ENCODE assay signal across 11 cellular contexts in genomic region chr9:72843525-72844439, GRCh38.
DNase-seq lines count a peak whose midpoint lies in the region; ATAC-seq and TF ChIP-seq lines count a peak whose summit lies in the region.
"Had no signal": no experiment of that assay in that cellular context is flagged by ENCODE, and none has a peak within 500 bp of the region (broad histone marks: within the 10 kb centered on the region; RNA-seq: fewer than 3 reads in every experiment).

No MANE protein-coding gene starts in this region.

- no peaks in the 10 kb centered on the region for H4K20me1 ChIP-seq in GM23248 (ENCODE audit: insufficient read depth)

- H3K9me3 ChIP-seq in GM23248 (ENCODE audit: low read depth) = peaks cover 4% of the 10 kb centered on the region

- POLR2A ChIA-PET in HEK293T (lab: Yijun Ruan, JAX) = no interaction called here

- no peaks in the 10 kb centered on the region for H3K36me3 ChIP-seq in GM23248 (ENCODE audit: low read depth)

- in situ Hi-C loops in GM23248 (cut with MboI) = no loop called here

- H3K27ac ChIP-seq in VCaP (peak overlapping the region; percentile 11; the same call in 1 of the 2 replicates), GM23248 (no peak overlapping the region)

- no peaks in the 10 kb centered on the region for H3K27me3 ChIP-seq in GM23248 (replicated peaks; ENCODE audit: insufficient read depth)

- DNase-seq in AG10803 (ENCODE audit: low read depth) (no peak), HEK293T (ENCODE audit: extremely low spot score) (peak; percentile 32), islet precursor cell (peak; percentile 66), AG20443 (ENCODE audit: low spot score) (no peak), GM23248 (no peak)
- no peak for DNase-seq in activated CD4-positive, CD25-positive, alpha-beta regulatory T cell treated with anti-CD3 and anti-CD28 coated beads, Interleukin-2, amount 50 U/mL, for 72 hours
- DNase-seq: activated naive CD4-positive, alpha-beta T cell treated with anti-CD3 and anti-CD28 coated beads, Interleukin-2, amount 10 ng/mL, durations not matched to agents 7 days and 5 days; C1 segment of cervical spinal cord had no signal

- no peak overlapping the region for H3K4me2 ChIP-seq in GM23248 (ENCODE audit: unreplicated experiment)

- H2AFZ ChIP-seq in GM23248 = no peak overlapping the region

- no peaks in the 10 kb centered on the region for H3K9me2 ChIP-seq in GM23248 (ENCODE audit: insufficient read depth)

- H3K4me1 ChIP-seq in GM23248 (ENCODE audit: insufficient read depth) = no peaks in the 10 kb centered on the region

- no peak overlapping the region for H3K4me3 ChIP-seq in AG10803 (ENCODE audit: low read length)
- H3K4me3 ChIP-seq in GM23248 = no peak overlapping the region
- H3K4me3 ChIP-seq: lung had no signal

- CTCF ChIA-PET in HEK293T (lab: Yijun Ruan, JAX) = interaction anchor here (0.9 kb wide), 1 partner anchor 13 kb away, joined by 7 read pairs; no protein-coding TSS in a partner anchor

- no peak overlapping the region for H3K9ac ChIP-seq in GM23248

- ATAC-seq in GM21367 (IDR thresholded peaks at IDR 0.05; ENCODE audit: unreplicated experiment) = no peak

- 80 to 81% methylated on average over 8 of the region's 8 CpGs for WGBS in GM23248 (ENCODE audit: low coverage in 1 of 2, low lambda C conversion rate in 2 of 2, missing lambda C conversion rate in 2 of 2), 2 experiments

- H3F3A ChIP-seq in GM23248 (ENCODE audit: insufficient read depth) = no peaks in the 10 kb centered on the region

- H3K79me2 ChIP-seq in GM23248 (ENCODE audit: insufficient read depth) = no peaks in the 10 kb centered on the region

- peak; percentile 3; the same call in 1 of the 2 replicates for TF ChIP-seq CTCF in AG10803 (conservative IDR thresholded peaks at IDR 0.05; ENCODE audit: low read length)
- peak; percentile 35 for TF ChIP-seq CTCF in VCaP (conservative IDR thresholded peaks at IDR 0.05)

TF ChIP-seq in HEK293T, 16 proteins besides CTCF, POLR2A, EP300 and RAD21:
- TF ChIP-seq ELF4 (IDR thresholded peaks at IDR 0.05) = no peak
- no peak for TF ChIP-seq LEF1 (IDR thresholded peaks at IDR 0.05; ENCODE audit: borderline replicate concordance)

Comparison
In these comparisons a context has a peak if more than half of its experiments do, and no peak if none do; other contexts are left out.
1. DNase-seq: peak in HEK293T (single experiment) and islet precursor cell (single experiment); none in AG10803 (single experiment), AG20443 (single experiment), GM23248 (single experiment) and activated CD4-positive, CD25-positive, alpha-beta regulatory T cell treated with anti-CD3 and anti-CD28 coated beads, Interleukin-2, amount 50 U/mL, for 72 hours (single experiment).